ENCODE assay signal across 1 cellular context in the genomic region with DNA sequence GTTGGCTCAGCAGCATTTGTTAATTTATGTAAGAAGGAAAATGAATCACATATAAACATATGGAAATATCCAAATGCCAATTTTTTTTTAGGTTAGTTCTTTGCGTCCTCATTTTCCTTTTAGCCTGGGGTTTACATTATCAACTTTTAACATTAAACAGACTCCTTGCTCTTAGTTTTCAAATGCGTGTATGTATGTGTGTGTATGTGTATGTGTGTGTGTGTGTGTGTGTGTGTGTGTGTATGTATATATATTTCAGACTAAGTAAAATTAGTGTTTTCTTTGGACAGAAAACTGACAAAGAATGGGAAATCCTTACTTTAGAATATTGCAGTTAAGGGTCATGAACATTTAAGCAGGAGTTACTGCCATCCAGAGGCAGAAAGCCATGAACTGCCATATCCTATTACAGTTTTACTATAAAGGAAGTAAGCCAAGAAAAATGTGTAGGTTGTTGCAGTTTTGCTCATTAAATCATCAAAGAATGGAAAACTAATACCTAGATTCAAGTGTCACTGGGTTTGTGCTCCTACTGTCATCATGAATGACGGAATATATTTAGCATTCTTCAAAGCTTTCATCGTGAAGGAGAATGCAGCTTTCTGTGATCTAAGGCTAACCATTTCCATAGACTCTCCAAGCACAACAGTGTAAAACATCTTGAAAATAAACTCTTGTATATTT.
TF ChIP-seq lines count a peak whose summit lies in the region.

No MANE protein-coding gene starts in this region.

TF ChIP-seq in H1, 55 proteins besides CTCF, POLR2A, EP300 and RAD21 (continued from another document):
- TF ChIP-seq MAFK (IDR thresholded peaks at IDR 0.05; ENCODE audit: low read depth, low read length), result no peak
- TF ChIP-seq, protein P1, sequence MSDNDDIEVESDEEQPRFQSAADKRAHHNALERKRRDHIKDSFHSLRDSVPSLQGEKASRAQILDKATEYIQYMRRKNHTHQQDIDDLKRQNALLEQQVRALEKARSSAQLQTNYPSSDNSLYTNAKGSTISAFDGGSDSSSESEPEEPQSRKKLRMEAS (IDR thresholded peaks at IDR 0.05), result no peak
